Comparison of ENCODE assay signal across 24 cellular contexts in the genomic region with DNA sequence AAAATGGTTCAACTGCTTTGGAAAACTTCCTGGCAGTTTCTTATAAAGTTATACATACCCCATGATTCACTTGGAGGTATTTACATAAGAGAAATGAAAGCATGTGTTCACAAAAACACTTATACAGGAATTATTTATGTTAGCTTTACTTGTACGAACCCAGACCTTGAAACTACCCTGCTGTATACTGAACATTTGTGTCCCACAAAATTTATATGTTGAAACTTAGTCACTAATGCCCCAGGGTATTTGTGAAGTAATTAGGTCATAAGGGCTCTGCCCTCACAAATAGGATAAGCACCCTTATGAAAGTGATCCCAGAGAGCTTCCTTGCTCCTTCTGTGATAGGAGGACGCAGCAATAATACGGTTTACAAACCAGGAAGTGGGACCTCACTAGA. TPM values are rescaled to one million over a fixed set of nuclear protein-coding genes. Genes with fewer than 3 reads are reported as not detected.
DNase-seq lines count a peak whose midpoint lies in the region; ATAC-seq and TF ChIP-seq lines count a peak whose summit lies in the region.
"Had no signal": no experiment of that assay in that cellular context is flagged by ENCODE, and none has a peak within 500 bp of the region (broad histone marks: within the 10 kb centered on the region; RNA-seq: fewer than 3 reads in every experiment).

No MANE protein-coding gene starts in this region.

- no peak overlapping the region for H3K4me3 ChIP-seq in mammary epithelial cell (replicated peaks in 1 of 3; ENCODE audit: insufficient read depth in 1 of 3, low read depth in 2 of 3, low read length in 3 of 3)
- H3K4me3 ChIP-seq: HAP-1, lower lobe of right lung, neural progenitor cell, psoas muscle had no signal

- no peak overlapping the region for H3K4me3 Mint-ChIP-seq in activated CD8-positive, alpha-beta T cell treated with anti-CD3 and anti-CD28 coated beads for 36 hours
- H3K4me3 Mint-ChIP-seq: brain; CD14-positive monocyte; neural progenitor cell; stimulated activated naive B cell treated with anti-CD40 and anti-IgM and Interleukin-4, amounts not matched to agents 10 μg/mL and 1 μg/mL and 100 μg/mL, for 72 hours had no signal

- H3K79me2 ChIP-seq in mammary epithelial cell (ENCODE audit: insufficient read depth, low read length), result peaks cover 23% of the 10 kb centered on the region

- 87% methylated on average over 3 of the region's 3 CpGs for WGBS in mammary epithelial cell (ENCODE audit: low coverage, missing lambda C conversion rate)

- H3K27me3 ChIP-seq in mammary epithelial cell (ENCODE audit: insufficient read depth, low read length), result no peaks in the 10 kb centered on the region
- H3K27me3 ChIP-seq: neural progenitor cell had no signal

- no TSS peak for BruUV-seq in mammary epithelial cell (replicated peaks; lab: Mats Ljungman, UMichigan)

- CTCF ChIA-PET in mammary epithelial cell (lab: Charles Lee; ENCODE audit: low non-redundant PET), result no interaction called here
- CTCF ChIA-PET in activated CD8-positive, alpha-beta T cell treated with anti-CD3 and anti-CD28 coated beads for 36 hours (lab: Charles Lee), result interaction anchor here (1.2 kb wide), 1 partner anchor 9 kb away, joined by 3 read pairs; no protein-coding TSS in a partner anchor

- H3K9me3 Mint-ChIP-seq in activated CD8-positive, alpha-beta T cell treated with anti-CD3 and anti-CD28 coated beads for 36 hours, result no peaks in the 10 kb centered on the region

- no peak overlapping the region for H3K27ac ChIP-seq in mammary epithelial cell (ENCODE audit: insufficient read depth, low read depth, low read length)
- H3K27ac ChIP-seq: lower lobe of right lung, neural progenitor cell, psoas muscle, VCaP had no signal

- H3K27me3 Mint-ChIP-seq in activated CD8-positive, alpha-beta T cell treated with anti-CD3 and anti-CD28 coated beads for 36 hours, result no peaks in the 10 kb centered on the region
- H3K27me3 Mint-ChIP-seq: brain; stimulated activated naive B cell treated with anti-CD40 and anti-IgM and Interleukin-4, amounts not matched to agents 10 μg/mL and 1 μg/mL and 100 μg/mL, for 72 hours had no signal

- no peaks in the 10 kb centered on the region for H3K9me3 ChIP-seq in mammary epithelial cell (replicated peaks; ENCODE audit: insufficient read depth, low read length)
- H3K9me3 ChIP-seq: HAP-1, lower lobe of right lung, psoas muscle had no signal

- H3K4me1 Mint-ChIP-seq in activated CD8-positive, alpha-beta T cell treated with anti-CD3 and anti-CD28 coated beads for 36 hours (ENCODE audit: low read depth), result peaks cover 12% of the 10 kb centered on the region
- H3K4me1 Mint-ChIP-seq: brain, CD14-positive monocyte, neural progenitor cell had no signal

- no peak overlapping the region for H3K9ac ChIP-seq in mammary epithelial cell (ENCODE audit: insufficient read depth, low read length)
- H3K9ac ChIP-seq: neural progenitor cell had no signal

- POLR2A ChIA-PET in activated CD8-positive, alpha-beta T cell treated with anti-CD3 and anti-CD28 coated beads for 36 hours (lab: Charles Lee), result no interaction called here

- H3K36me3 Mint-ChIP-seq in activated CD8-positive, alpha-beta T cell treated with anti-CD3 and anti-CD28 coated beads for 36 hours (ENCODE audit: low read depth), result peaks cover 33% of the 10 kb centered on the region

- dilution Hi-C loops in mammary epithelial cell (cut with HindIII; ENCODE audit: low sequenced_read_pairs), result no loop called here

- ATAC-seq in omental fat pad (ENCODE audit: low FRiP score) (no peak), GM18502 (IDR thresholded peaks at IDR 0.05; ENCODE audit: poor library complexity, unreplicated experiment) (no peak)
- no peak for ATAC-seq in activated CD8-positive, alpha-beta T cell treated with anti-CD3 and anti-CD28 coated beads for 36 hours
- ATAC-seq: lower lobe of right lung; psoas muscle; stimulated activated naive B cell treated with anti-CD40 and anti-IgM and Interleukin-4, amounts not matched to agents 10 μg/mL and 1 μg/mL and 100 μg/mL, for 72 hours had no signal

- H3K27ac Mint-ChIP-seq in activated CD8-positive, alpha-beta T cell treated with anti-CD3 and anti-CD28 coated beads for 36 hours, result no peak overlapping the region
- H3K27ac Mint-ChIP-seq: brain; CD14-positive monocyte; neural progenitor cell; stimulated activated naive B cell treated with anti-CD40 and anti-IgM and Interleukin-4, amounts not matched to agents 10 μg/mL and 1 μg/mL and 100 μg/mL, for 72 hours had no signal

- no peak overlapping the region for H2AFZ ChIP-seq in mammary epithelial cell (ENCODE audit: low read depth, low read length)
- H2AFZ ChIP-seq: neural progenitor cell had no signal

- no peaks in the 10 kb centered on the region for H3K36me3 ChIP-seq in mammary epithelial cell (ENCODE audit: insufficient read depth, low read length)
- H3K36me3 ChIP-seq: HAP-1, neural progenitor cell had no signal

- TF ChIP-seq CTCF in mammary epithelial cell (conservative IDR thresholded peaks at IDR 0.05 in 1 of 2, IDR thresholded peaks at IDR 0.05 in 1 of 2; ENCODE audit: extremely low read depth in 1 of 2, insufficient read depth in 1 of 2, low read depth in 1 of 2, low read length in 2 of 2), result no peak
- no peak for TF ChIP-seq CTCF in omental fat pad (IDR thresholded peaks at IDR 0.05)
- no peak for TF ChIP-seq CTCF in activated CD8-positive, alpha-beta T cell treated with anti-CD3 and anti-CD28 coated beads for 36 hours (IDR thresholded peaks at IDR 0.05)

- no peak overlapping the region for H3K4me2 ChIP-seq in mammary epithelial cell (ENCODE audit: insufficient read depth, low read depth, low read length)
- H3K4me2 ChIP-seq: neural progenitor cell had no signal

- no peaks in the 10 kb centered on the region for H4K20me1 ChIP-seq in mammary epithelial cell (ENCODE audit: insufficient read depth, low read length)

- intact Hi-C loops in mammary epithelial cell (cut with micrococcal nuclease), result no loop called here
- intact Hi-C loops in activated CD8-positive, alpha-beta T cell treated with anti-CD3 and anti-CD28 coated beads for 36 hours (cut with micrococcal nuclease), result no loop called here

- in situ Hi-C loops in mammary epithelial cell (cut with MboI; ENCODE audit: low sequenced_read_pairs in 2 of 2), result no loop called here

- H3K4me1 ChIP-seq in mammary epithelial cell (ENCODE audit: insufficient read depth, low read length), result no peaks in the 10 kb centered on the region
- H3K4me1 ChIP-seq: HAP-1, lower lobe of right lung, neural progenitor cell, psoas muscle had no signal

- DNase-seq in EH (ENCODE audit: low read depth) (peak; percentile 56), M059J (ENCODE audit: low read depth) (peak; percentile 55), mammary epithelial cell (peak; percentile 37), iris pigment epithelial cell (ENCODE audit: low read depth) (peak; percentile 62), omental fat pad (ENCODE audit: low spot score) (no peak)
- no peak for DNase-seq in activated T-cell treated with anti-CD3 and anti-CD28 coated beads, Interleukin-2, amount 50 U/mL, for 48 hours
- DNase-seq in activated CD8-positive, alpha-beta T cell treated with anti-CD3 and anti-CD28 coated beads for 36 hours, result no peak
- DNase-seq: activated CD4-positive, alpha-beta T cell treated with anti-CD3 and anti-CD28 coated beads, Interleukin-2, amount 50 U/mL, for 4 hours; activated effector memory CD4-positive, alpha-beta T cell treated with Interleukin-2 at 50 U/mL for 16 hours; cortex of kidney; hippocampal formation; kidney; lower lobe of right lung; NCI-H187; NCI-H345; psoas muscle; stimulated activated naive B cell treated with anti-CD40 and anti-IgM and Interleukin-4, amounts not matched to agents 10 μg/mL and 1 μg/mL and 100 μg/mL, for 72 hours; T-helper 2 cell had no signal

RNA-seq across cellular contexts. Expression of a gene that starts 42.7 kb away (rescaled TPM):
- total RNA-seq in M059J (2014; rRNA removed; shearing (Covaris generic)), result 0.10 TPM in 1 of 2 replicates, not detected in the other
- under 1 TPM in 1 of 2 donors, not detected in 1; 0.12 TPM for total RNA-seq in mammary epithelial cell
- polyA plus RNA-seq in mammary epithelial cell, result 0.02 TPM
- polyA minus RNA-seq in mammary epithelial cell, result not detected
- 1 to 10 TPM in 2 of 4 donors, under 1 TPM in 2; 0.25 to 1.3 (median 0.74) TPM for total RNA-seq in omental fat pad
- total RNA-seq in activated CD8-positive, alpha-beta T cell treated with anti-CD3 and anti-CD28 coated beads for 36 hours, result under 1 TPM in 1 of 2 experiments, not detected in 1; 0.18 TPM

Comparison
In these comparisons a context has a peak if more than half of its experiments do, and no peak if none do; other contexts are left out.
1. DNase-seq: peak in EH (single experiment), M059J (single experiment), mammary epithelial cell (single experiment) and iris pigment epithelial cell (single experiment); none in activated T-cell treated with anti-CD3 and anti-CD28 coated beads, Interleukin-2, amount 50 U/mL, for 48 hours (0 of 2), omental fat pad (single experiment) and activated CD8-positive, alpha-beta T cell treated with anti-CD3 and anti-CD28 coated beads for 36 hours (single experiment).